ENCODE assay signal across 2 cellular contexts in genomic region chr3:179071161-179071568, GRCh38.
TF ChIP-seq lines count a peak whose summit lies in the region.

No MANE protein-coding gene starts in this region.

TF ChIP-seq in HEK293, 187 proteins besides CTCF, POLR2A, EP300 and RAD21 (continues in another document):
- no peak for TF ChIP-seq BCL11B (tag by site-specific recombination; IDR thresholded peaks at IDR 0.05; ENCODE audit: low read depth)
- TF ChIP-seq ZNF473 (tag by site-specific recombination; IDR thresholded peaks at IDR 0.05), result no peak
- peak; percentile 55; the same call in 1 of the 2 replicates for TF ChIP-seq GFI1B (tag by site-specific recombination; IDR thresholded peaks at IDR 0.05)
- 0 out of 2 replicates have a peak, but pooled peaks have one; percentile 44 for TF ChIP-seq SP7 (tag by site-specific recombination; IDR thresholded peaks at IDR 0.05)
- TF ChIP-seq, protein P1, sequence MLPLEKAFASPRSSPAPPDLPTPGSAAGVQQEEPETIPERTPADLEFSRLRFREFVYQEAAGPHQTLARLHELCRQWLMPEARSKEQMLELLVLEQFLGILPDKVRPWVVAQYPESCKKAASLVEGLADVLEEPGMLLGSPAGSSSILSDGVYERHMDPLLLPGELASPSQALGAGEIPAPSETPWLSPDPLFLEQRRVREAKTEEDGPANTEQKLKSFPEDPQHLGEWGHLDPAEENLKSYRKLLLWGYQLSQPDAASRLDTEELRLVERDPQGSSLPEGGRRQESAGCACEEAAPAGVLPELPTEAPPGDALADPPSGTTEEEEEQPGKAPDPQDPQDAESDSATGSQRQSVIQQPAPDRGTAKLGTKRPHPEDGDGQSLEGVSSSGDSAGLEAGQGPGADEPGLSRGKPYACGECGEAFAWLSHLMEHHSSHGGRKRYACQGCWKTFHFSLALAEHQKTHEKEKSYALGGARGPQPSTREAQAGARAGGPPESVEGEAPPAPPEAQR (tag by site-specific recombination; IDR thresholded peaks at IDR 0.05), result no peak
- TF ChIP-seq ZNF121 (tag by site-specific recombination; IDR thresholded peaks at IDR 0.05), result no peak; the same call in 1 of the 2 replicates
- TF ChIP-seq, protein P2, sequence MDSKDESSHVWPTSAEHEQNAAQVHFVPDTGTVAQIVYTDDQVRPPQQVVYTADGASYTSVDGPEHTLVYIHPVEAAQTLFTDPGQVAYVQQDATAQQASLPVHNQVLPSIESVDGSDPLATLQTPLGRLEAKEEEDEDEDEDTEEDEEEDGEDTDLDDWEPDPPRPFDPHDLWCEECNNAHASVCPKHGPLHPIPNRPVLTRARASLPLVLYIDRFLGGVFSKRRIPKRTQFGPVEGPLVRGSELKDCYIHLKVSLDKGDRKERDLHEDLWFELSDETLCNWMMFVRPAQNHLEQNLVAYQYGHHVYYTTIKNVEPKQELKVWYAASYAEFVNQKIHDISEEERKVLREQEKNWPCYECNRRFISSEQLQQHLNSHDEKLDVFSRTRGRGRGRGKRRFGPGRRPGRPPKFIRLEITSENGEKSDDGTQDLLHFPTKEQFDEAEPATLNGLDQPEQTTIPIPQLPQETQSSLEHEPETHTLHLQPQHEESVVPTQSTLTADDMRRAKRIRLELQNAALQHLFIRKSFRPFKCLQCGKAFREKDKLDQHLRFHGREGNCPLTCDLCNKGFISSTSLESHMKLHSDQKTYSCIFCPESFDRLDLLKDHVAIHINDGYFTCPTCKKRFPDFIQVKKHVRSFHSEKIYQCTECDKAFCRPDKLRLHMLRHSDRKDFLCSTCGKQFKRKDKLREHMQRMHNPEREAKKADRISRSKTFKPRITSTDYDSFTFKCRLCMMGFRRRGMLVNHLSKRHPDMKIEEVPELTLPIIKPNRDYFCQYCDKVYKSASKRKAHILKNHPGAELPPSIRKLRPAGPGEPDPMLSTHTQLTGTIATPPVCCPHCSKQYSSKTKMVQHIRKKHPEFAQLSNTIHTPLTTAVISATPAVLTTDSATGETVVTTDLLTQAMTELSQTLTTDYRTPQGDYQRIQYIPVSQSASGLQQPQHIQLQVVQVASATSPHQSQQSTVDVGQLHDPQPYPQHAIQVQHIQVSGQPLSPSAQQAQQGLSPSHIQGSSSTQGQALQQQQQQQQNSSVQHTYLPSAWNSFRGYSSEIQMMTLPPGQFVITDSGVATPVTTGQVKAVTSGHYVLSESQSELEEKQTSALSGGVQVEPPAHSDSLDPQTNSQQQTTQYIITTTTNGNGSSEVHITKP (tag by site-specific recombination; IDR thresholded peaks at IDR 0.05), result peak; percentile 46
- TF ChIP-seq ZNF335 (tag by site-specific recombination; conservative IDR thresholded peaks at IDR 0.05), result peak; percentile 76
- TF ChIP-seq ZNF366 (tag by site-specific recombination; conservative IDR thresholded peaks at IDR 0.05), result peak; percentile 9; the same call in 1 of the 2 replicates
- TF ChIP-seq EGR2 (tag by site-specific recombination; IDR thresholded peaks at IDR 0.05; ENCODE audit: low read depth), result peak; percentile 77
- TF ChIP-seq ZFHX2 (tag by site-specific recombination; conservative IDR thresholded peaks at IDR 0.05), result peak; percentile 90
- TF ChIP-seq KLF8 (tag by site-specific recombination; IDR thresholded peaks at IDR 0.05), result no peak
- 0 out of 2 replicates have a peak, but pooled peaks have one; percentile 56 for TF ChIP-seq ZNF501 (tag by site-specific recombination; IDR thresholded peaks at IDR 0.05)
- TF ChIP-seq ZEB2 (tag by site-specific recombination; IDR thresholded peaks at IDR 0.05), result peak; percentile 59; the same call in 1 of the 2 replicates
- TF ChIP-seq PRDM1 (tag by site-specific recombination; IDR thresholded peaks at IDR 0.05), result no peak
- 0 out of 2 replicates have a peak, but pooled peaks have one; percentile 10 for TF ChIP-seq GLIS1 (tag by site-specific recombination; IDR thresholded peaks at IDR 0.05)
- TF ChIP-seq HIC1 (tag by site-specific recombination; IDR thresholded peaks at IDR 0.05), result peak; percentile 69
- peak; percentile 59 for TF ChIP-seq FEZF1 (tag by site-specific recombination; IDR thresholded peaks at IDR 0.05)
- TF ChIP-seq INSM2 (tag by site-specific recombination; IDR thresholded peaks at IDR 0.05), result peak; percentile 26; the same call in 1 of the 2 replicates
- TF ChIP-seq ZBTB17 (tag by site-specific recombination; IDR thresholded peaks at IDR 0.05), result peak; percentile 81; the same call in 1 of the 2 replicates

TF ChIP-seq in H1, 55 proteins besides CTCF, POLR2A, EP300 and RAD21:
- TF ChIP-seq SP1 (IDR thresholded peaks at IDR 0.05; ENCODE audit: low read depth, low read length) (no peak), HDAC6 (IDR thresholded peaks at IDR 0.05; ENCODE audit: low read depth, low read length) (no peak), CBX8 (IDR thresholded peaks at IDR 0.05; ENCODE audit: borderline replicate concordance, low read depth, low read length) (no peak), ASH2L (IDR thresholded peaks at IDR 0.05; ENCODE audit: low read length) (peak; percentile 64), SAP30 (IDR thresholded peaks at IDR 0.05; ENCODE audit: insufficient read depth, insufficient replicate concordance, low read length) (peak; percentile 90), TAF7 (optimal IDR thresholded peaks at IDR 0.05; ENCODE audit: borderline replicate concordance, low read depth, low read length) (no peak)
- TF ChIP-seq, protein P3, sequence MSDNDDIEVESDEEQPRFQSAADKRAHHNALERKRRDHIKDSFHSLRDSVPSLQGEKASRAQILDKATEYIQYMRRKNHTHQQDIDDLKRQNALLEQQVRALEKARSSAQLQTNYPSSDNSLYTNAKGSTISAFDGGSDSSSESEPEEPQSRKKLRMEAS (IDR thresholded peaks at IDR 0.05), result peak; percentile 42; the same call in 1 of the 2 replicates
- TF ChIP-seq, protein P4, sequence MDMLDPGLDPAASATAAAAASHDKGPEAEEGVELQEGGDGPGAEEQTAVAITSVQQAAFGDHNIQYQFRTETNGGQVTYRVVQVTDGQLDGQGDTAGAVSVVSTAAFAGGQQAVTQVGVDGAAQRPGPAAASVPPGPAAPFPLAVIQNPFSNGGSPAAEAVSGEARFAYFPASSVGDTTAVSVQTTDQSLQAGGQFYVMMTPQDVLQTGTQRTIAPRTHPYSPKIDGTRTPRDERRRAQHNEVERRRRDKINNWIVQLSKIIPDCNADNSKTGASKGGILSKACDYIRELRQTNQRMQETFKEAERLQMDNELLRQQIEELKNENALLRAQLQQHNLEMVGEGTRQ (IDR thresholded peaks at IDR 0.05; ENCODE audit: low read length), result peak; percentile 21; the same call in 1 of the 2 replicates
